ENCODE assay signal across 22 cellular contexts in genomic region chr4:90186229-90186628, GRCh38. TPM values are rescaled to one million over a fixed set of nuclear protein-coding genes. Genes with fewer than 3 reads are reported as not detected.
"Had no signal": no experiment of that assay in that cellular context is flagged by ENCODE, and none has a peak within 500 bp of the region (broad histone marks: within the 10 kb centered on the region; RNA-seq: fewer than 3 reads in every experiment).

No MANE protein-coding gene starts in this region.

- H3K4me3 ChIP-seq: cardiac muscle cell, Peyer's patch, SJCRH30 had no signal

- ATAC-seq: activated CD4-positive, alpha-beta T cell treated with anti-CD3 and anti-CD28 coated beads for 36 hours; activated T-cell treated with anti-CD3 and anti-CD28 coated beads, Interleukin-2, amount 50 U/mL, for 72 hours had no signal

- DNase-seq: activated CD4-positive, alpha-beta memory T cell treated with anti-CD3 and anti-CD28 coated beads, Interleukin-2, amount 10 ng/mL, durations not matched to agents 7 days and 5 days; activated CD4-positive, alpha-beta T cell treated with anti-CD3 and anti-CD28 coated beads for 36 hours; activated CD4-positive, alpha-beta T cell treated with anti-CD3 and anti-CD28 coated beads, Interleukin-2, amount 50 U/mL, for 1 hour; activated CD4-positive, CD25-positive, alpha-beta regulatory T cell; activated gamma-delta T cell treated with Interleukin-2 at 50 U/mL for 16 hours; activated naive CD4-positive, alpha-beta T cell treated with anti-CD3 and anti-CD28 coated beads, Interleukin-2, amount 10 ng/mL, durations not matched to agents 7 days and 5 days; activated naive CD8-positive, alpha-beta T cell treated with anti-CD3 and anti-CD28 coated beads for 36 hours; activated T-cell treated with anti-CD3 and anti-CD28 coated beads, Interleukin-2, amount 50 U/mL, for 72 hours; brain microvascular endothelial cell; NCI-H1694; NCI-H2029; NCI-H2107; NCI-H2227 treated with DMSO at 0.1 percent for 48 hours; NCI-H526; Peyer's patch; Right ventricle myocardium superior; SJCRH30; SK-N-SH; T-helper 1 cell had no signal

- H3K36me3 ChIP-seq: brain microvascular endothelial cell, cardiac muscle cell, Peyer's patch, SJCRH30 had no signal

- H3K9me3 Mint-ChIP-seq: activated CD4-positive, alpha-beta memory T cell treated with anti-CD3 and anti-CD28 coated beads, Interleukin-2, amount 10 ng/mL, durations not matched to agents 7 days and 5 days; activated naive CD4-positive, alpha-beta T cell treated with anti-CD3 and anti-CD28 coated beads, Interleukin-2, amount 10 ng/mL, durations not matched to agents 7 days and 5 days; activated naive CD8-positive, alpha-beta T cell treated with anti-CD3 and anti-CD28 coated beads for 36 hours; activated T-helper 2 cell treated with anti-CD3 and anti-CD28 coated beads, Interferon-gamma antibody, Interleukin-2, Interleukin-4, amounts not matched to agents 10 μg/mL and 5 μg/mL and 100 μg/mL, durations not matched to agents 14 hours and 24 hours and 36 hours had no signal

- H3K4me1 Mint-ChIP-seq: activated CD4-positive, alpha-beta memory T cell treated with anti-CD3 and anti-CD28 coated beads, Interleukin-2, amount 10 ng/mL, durations not matched to agents 7 days and 5 days; activated CD4-positive, alpha-beta T cell treated with anti-CD3 and anti-CD28 coated beads for 36 hours; activated naive CD4-positive, alpha-beta T cell treated with anti-CD3 and anti-CD28 coated beads, Interleukin-2, amount 10 ng/mL, durations not matched to agents 7 days and 5 days; activated naive CD8-positive, alpha-beta T cell treated with anti-CD3 and anti-CD28 coated beads for 36 hours had no signal

- H3K4me1 ChIP-seq: SJCRH30 had no signal

- H3K36me3 Mint-ChIP-seq: activated naive CD4-positive, alpha-beta T cell treated with anti-CD3 and anti-CD28 coated beads, Interleukin-2, amount 10 ng/mL, durations not matched to agents 7 days and 5 days; activated naive CD8-positive, alpha-beta T cell treated with anti-CD3 and anti-CD28 coated beads for 36 hours had no signal

- H3K9me3 ChIP-seq: Peyer's patch, SJCRH30, SK-N-SH had no signal

- H3K27me3 Mint-ChIP-seq: activated CD4-positive, alpha-beta T cell treated with anti-CD3 and anti-CD28 coated beads for 36 hours; activated naive CD4-positive, alpha-beta T cell treated with anti-CD3 and anti-CD28 coated beads, Interleukin-2, amount 10 ng/mL, durations not matched to agents 7 days and 5 days; activated naive CD8-positive, alpha-beta T cell treated with anti-CD3 and anti-CD28 coated beads for 36 hours had no signal

- H3K4me3 Mint-ChIP-seq: activated CD4-positive, alpha-beta memory T cell treated with anti-CD3 and anti-CD28 coated beads, Interleukin-2, amount 10 ng/mL, durations not matched to agents 7 days and 5 days; activated CD4-positive, alpha-beta T cell treated with anti-CD3 and anti-CD28 coated beads for 36 hours; activated naive CD4-positive, alpha-beta T cell treated with anti-CD3 and anti-CD28 coated beads, Interleukin-2, amount 10 ng/mL, durations not matched to agents 7 days and 5 days; activated naive CD8-positive, alpha-beta T cell treated with anti-CD3 and anti-CD28 coated beads for 36 hours; activated T-cell treated with anti-CD3 and anti-CD28 coated beads, Interleukin-2, amount 50 U/mL, for 72 hours had no signal

- H3K27ac Mint-ChIP-seq: activated CD4-positive, alpha-beta memory T cell treated with anti-CD3 and anti-CD28 coated beads, Interleukin-2, amount 10 ng/mL, durations not matched to agents 7 days and 5 days; activated CD4-positive, alpha-beta T cell treated with anti-CD3 and anti-CD28 coated beads for 36 hours; activated naive CD4-positive, alpha-beta T cell treated with anti-CD3 and anti-CD28 coated beads, Interleukin-2, amount 10 ng/mL, durations not matched to agents 7 days and 5 days; activated naive CD8-positive, alpha-beta T cell treated with anti-CD3 and anti-CD28 coated beads for 36 hours; activated T-cell treated with anti-CD3 and anti-CD28 coated beads, Interleukin-2, amount 50 U/mL, for 72 hours; activated T-helper 2 cell treated with anti-CD3 and anti-CD28 coated beads, Interferon-gamma antibody, Interleukin-2, Interleukin-4, amounts not matched to agents 10 μg/mL and 5 μg/mL and 100 μg/mL, durations not matched to agents 14 hours and 24 hours and 36 hours had no signal

RNA-seq across cellular contexts. Expression of gene CCSER1, which starts 59.0 kb away (rescaled TPM):
- total RNA-seq: activated T-helper 2 cell treated with anti-CD3 and anti-CD28 coated beads, Interferon-gamma antibody, Interleukin-2, Interleukin-4, amounts not matched to agents 10 μg/mL and 5 μg/mL and 100 μg/mL, durations not matched to agents 14 hours and 24 hours and 36 hours; T-helper 2 cell treated with Interferon-gamma antibody and Interleukin-4, amounts not matched to agents 100 ng/mL and 5 ng/mL, for 36 hours had no signal
